ENCODE assay signal across 10 cellular contexts in genomic region chr4:31674313-31674947, GRCh38.
A peak's percentile ranks its signal among the peaks of the same experiment; 100 is the strongest.
DNase-seq lines count a peak whose midpoint lies in the region; ATAC-seq and TF ChIP-seq lines count a peak whose summit lies in the region.
"Had no signal": no experiment of that assay in that cellular context is flagged by ENCODE, and none has a peak within 500 bp of the region (broad histone marks: within the 10 kb centered on the region; RNA-seq: fewer than 3 reads in every experiment).

No MANE protein-coding gene starts in this region.

- H3K4me1 Mint-ChIP-seq in stimulated activated memory B cell treated with anti-CD40 and anti-IgM and Interleukin-4, amounts not matched to agents 10 μg/mL and 1 μg/mL and 100 μg/mL, for 72 hours: no peaks in the 10 kb centered on the region

- H3K27me3 Mint-ChIP-seq in stimulated activated memory B cell treated with anti-CD40 and anti-IgM and Interleukin-4, amounts not matched to agents 10 μg/mL and 1 μg/mL and 100 μg/mL, for 72 hours: no peaks in the 10 kb centered on the region

- no peak overlapping the region for H3K4me3 ChIP-seq in Jurkat, Clone E6-1 (ENCODE audit: low read length)
- no peak overlapping the region for H3K4me3 ChIP-seq in lower lobe of right lung
- no peak overlapping the region for H3K4me3 ChIP-seq in Peyer's patch
- H3K4me3 ChIP-seq: K562 had no signal

- no peak overlapping the region for H3K27ac Mint-ChIP-seq in stimulated activated memory B cell treated with anti-CD40 and anti-IgM and Interleukin-4, amounts not matched to agents 10 μg/mL and 1 μg/mL and 100 μg/mL, for 72 hours

- H3K9me3 Mint-ChIP-seq in stimulated activated memory B cell treated with anti-CD40 and anti-IgM and Interleukin-4, amounts not matched to agents 10 μg/mL and 1 μg/mL and 100 μg/mL, for 72 hours: no peaks in the 10 kb centered on the region

- H3K27me3 ChIP-seq in lower lobe of right lung (ENCODE audit: low read depth) (no peaks in the 10 kb centered on the region), Peyer's patch (no peaks in the 10 kb centered on the region)

- intact Hi-C loops in lower lobe of right lung (cut with DNase I): no loop called here

- no peaks in the 10 kb centered on the region for H3K4me1 ChIP-seq in lower lobe of right lung
- H3K4me1 ChIP-seq in Peyer's patch: no peaks in the 10 kb centered on the region

- ATAC-seq in lower lobe of right lung (no peak), HG02678 (IDR thresholded peaks at IDR 0.05; ENCODE audit: unreplicated experiment) (no peak)
- ATAC-seq in stimulated activated memory B cell treated with anti-CD40 and anti-IgM and Interleukin-4, amounts not matched to agents 10 μg/mL and 1 μg/mL and 100 μg/mL, for 72 hours: no peak
- ATAC-seq: K562 had no signal

- no peak overlapping the region for H3K4me3 Mint-ChIP-seq in stimulated activated memory B cell treated with anti-CD40 and anti-IgM and Interleukin-4, amounts not matched to agents 10 μg/mL and 1 μg/mL and 100 μg/mL, for 72 hours

- H3K9me3 ChIP-seq in lower lobe of right lung: no peaks in the 10 kb centered on the region
- H3K9me3 ChIP-seq in Peyer's patch: no peaks in the 10 kb centered on the region

- peak; percentile 63 for DNase-seq in DMS53 (lab: John Stamatoyannopoulos, UW)
- peak; percentile 0 for DNase-seq in Jurkat, Clone E6-1 (ENCODE audit: low read depth, low spot score)
- peak; percentile 33 for DNase-seq in astrocyte of the hippocampus (ENCODE audit: low read depth, low spot score)
- DNase-seq in lower lobe of right lung: no peak
- no peak for DNase-seq in NCI-H2081 treated with DMSO at 0.1 percent for 48 hours (lab: John Stamatoyannopoulos, UW)
- no peak for DNase-seq in Peyer's patch
- DNase-seq: activated CD4-positive, alpha-beta T cell treated with anti-CD3 and anti-CD28 coated beads, Interleukin-2, amount 50 U/mL, for 48 hours had no signal

- no peaks in the 10 kb centered on the region for H3K36me3 Mint-ChIP-seq in stimulated activated memory B cell treated with anti-CD40 and anti-IgM and Interleukin-4, amounts not matched to agents 10 μg/mL and 1 μg/mL and 100 μg/mL, for 72 hours

- H3K36me3 ChIP-seq in lower lobe of right lung: no peaks in the 10 kb centered on the region
- H3K36me3 ChIP-seq in Peyer's patch: no peaks in the 10 kb centered on the region

- H3K27ac ChIP-seq in lower lobe of right lung (no peak overlapping the region), Peyer's patch (no peak overlapping the region)

- TF ChIP-seq POLR2A in Peyer's patch (IDR thresholded peaks at IDR 0.05): no peak

- peak; percentile 33 for TF ChIP-seq CTCF in lower lobe of right lung (IDR thresholded peaks at IDR 0.05)
- peak in 2 of 6 experiments; percentile 8 to 19 for TF ChIP-seq CTCF in Peyer's patch (IDR thresholded peaks at IDR 0.05)

Comparison
In these comparisons a context has a peak if more than half of its experiments do, and no peak if none do; other contexts are left out.
1. DNase-seq: peak in DMS53 (single experiment), Jurkat, Clone E6-1 (single experiment) and astrocyte of the hippocampus (single experiment); none in lower lobe of right lung (single experiment), NCI-H2081 treated with DMSO at 0.1 percent for 48 hours (single experiment) and Peyer's patch (0 of 3).